ENCODE assay signal across 8 cellular contexts in genomic region chr9:15552641-15553527, GRCh38. TPM values are rescaled to one million over a fixed set of nuclear protein-coding genes. Genes with fewer than 3 reads are reported as not detected.
DNase-seq lines count a peak whose midpoint lies in the region; ATAC-seq and TF ChIP-seq lines count a peak whose summit lies in the region.

Gene CCDC171 (plus strand): TSS chr9:15553043. CDS start chr9:15564089, 11,046 bp downstream.

- H3K27ac ChIP-seq in angular gyrus (ENCODE audit: low read depth, low read length) (peak within 1 kb of the TSS; percentile 97), right atrium auricular region (peak within 1 kb of the TSS; percentile 75 to 83), uterus (peak within 1 kb of the TSS; percentile 89 to 96)

- peaks cover 0 to 13% of the 10 kb centered on the region in 2 donors for H3K4me1 ChIP-seq in right atrium auricular region
- no peaks in the 10 kb centered on the region for H3K4me1 ChIP-seq in uterus

- H3K27ac Mint-ChIP-seq in T-helper 1 cell treated with Interleukin-12 subunit alpha and Interleukin-12 subunit beta and Interleukin-4 antibody, amounts not matched to agents 30 μg/mL and 1 μg/mL, for 36 hours: peak within 1 kb of the TSS; percentile 79

- TF ChIP-seq CTCF in right atrium auricular region (IDR thresholded peaks at IDR 0.05) (no peak), uterus (IDR thresholded peaks at IDR 0.05) (peak in 2 of 4 experiments; percentile 1 to 16)

- H3K27me3 ChIP-seq in right atrium auricular region (no peaks in the 10 kb centered on the region), uterus (no peaks in the 10 kb centered on the region)

- peak; percentile 83 for ATAC-seq in GM18498 (IDR thresholded peaks at IDR 0.05; ENCODE audit: unreplicated experiment)
- ATAC-seq in HG02885 (IDR thresholded peaks at IDR 0.05; ENCODE audit: poor library complexity, unreplicated experiment): peak; percentile 76

- peaks cover 29% of the 10 kb centered on the region for H3K27me3 Mint-ChIP-seq in T-helper 1 cell treated with Interleukin-12 subunit alpha and Interleukin-12 subunit beta and Interleukin-4 antibody, amounts not matched to agents 30 μg/mL and 1 μg/mL, for 36 hours (ENCODE audit: low read depth)

- H3K4me3 ChIP-seq in right atrium auricular region: peak within 1 kb of the TSS; percentile 62 to 74
- H3K4me3 ChIP-seq in uterus: peak within 1 kb of the TSS; percentile 70 to 73

- intact Hi-C loops in uterus (cut with DNase I; ENCODE audit: low total_unique reads): no loop called here

- DNase-seq in NCI-H1694 (lab: John Stamatoyannopoulos, UW) (peak; percentile 72), right atrium auricular region (ENCODE audit: low spot score) (peak; percentile 90), pulmonary artery endothelial cell (ENCODE audit: low read depth, low spot score) (peak; percentile 74), uterus (peak; percentile 93 to 96)

- no peaks in the 10 kb centered on the region for H3K9me3 Mint-ChIP-seq in T-helper 1 cell treated with Interleukin-12 subunit alpha and Interleukin-12 subunit beta and Interleukin-4 antibody, amounts not matched to agents 30 μg/mL and 1 μg/mL, for 36 hours

- peak; percentile 68 to 87 for TF ChIP-seq POLR2A in uterus (IDR thresholded peaks at IDR 0.05)

- H3K4me3 Mint-ChIP-seq in T-helper 1 cell treated with Interleukin-12 subunit alpha and Interleukin-12 subunit beta and Interleukin-4 antibody, amounts not matched to agents 30 μg/mL and 1 μg/mL, for 36 hours: peak within 1 kb of the TSS; percentile 94

- H3K36me3 ChIP-seq in right atrium auricular region (no peaks in the 10 kb centered on the region), uterus (no peaks in the 10 kb centered on the region)

- H3K4me1 Mint-ChIP-seq in T-helper 1 cell treated with Interleukin-12 subunit alpha and Interleukin-12 subunit beta and Interleukin-4 antibody, amounts not matched to agents 30 μg/mL and 1 μg/mL, for 36 hours (ENCODE audit: low read depth): peaks cover 7% of the 10 kb centered on the region

- H3K9me3 ChIP-seq in right atrium auricular region: no peaks in the 10 kb centered on the region
- no peaks in the 10 kb centered on the region for H3K9me3 ChIP-seq in uterus

- H3K36me3 Mint-ChIP-seq in T-helper 1 cell treated with Interleukin-12 subunit alpha and Interleukin-12 subunit beta and Interleukin-4 antibody, amounts not matched to agents 30 μg/mL and 1 μg/mL, for 36 hours (ENCODE audit: low read depth): no peaks in the 10 kb centered on the region

RNA-seq across cellular contexts. Expression of gene CCDC171, which starts in this region (rescaled TPM):
- total RNA-seq in right atrium auricular region (1 to 10 TPM in 1 of 2 donors, under 1 TPM in 1; 0.90 to 1.4 TPM), pulmonary artery endothelial cell (0.86 and 1.1 TPM in 2 replicates), uterus (10 to 100 TPM; 15.6 to 45.6 (median 26.4) TPM)

Comparison
In these comparisons a context has a peak if more than half of its experiments do, and no peak if none do; other contexts are left out.
1. Peak in every context shown above with its lines: DNase-seq, ATAC-seq, H3K4me3 ChIP-seq and H3K27ac ChIP-seq.